1 cellular context compared by ENCODE assay signal in genomic region chr9:88270398-88270797, GRCh38.
TF ChIP-seq lines count a peak whose summit lies in the region.

No MANE protein-coding gene starts in this region.

TF ChIP-seq in K562, 482 proteins besides CTCF, POLR2A, EP300 and RAD21 (continued from another document and continues in another):
- TF ChIP-seq RREB1 (CRISPR knock-in tag; IDR thresholded peaks at IDR 0.05) (no peak), ZNF121 (CRISPR knock-in tag; conservative IDR thresholded peaks at IDR 0.05) (no peak), ERF (CRISPR knock-in tag; IDR thresholded peaks at IDR 0.05) (no peak), SAP30 (IDR thresholded peaks at IDR 0.05; ENCODE audit: borderline replicate concordance, insufficient read depth, low read depth, low read length, poor library complexity, severe bottlenecking) (no peak), TFE3 (CRISPR knock-in tag; IDR thresholded peaks at IDR 0.05) (peak; percentile 66), MITF (IDR thresholded peaks at IDR 0.05) (no peak), SREBF1 (IDR thresholded peaks at IDR 0.05; ENCODE audit: borderline replicate concordance, low read depth, low read length) (no peak), RAD51 (IDR thresholded peaks at IDR 0.05; ENCODE audit: borderline replicate concordance, low read depth) (peak; percentile 59), BMI1 (IDR thresholded peaks at IDR 0.05; ENCODE audit: low read length) (no peak), ZBTB40 (IDR thresholded peaks at IDR 0.05) (no peak), ZBTB40 (CRISPR knock-in tag; IDR thresholded peaks at IDR 0.05) (no peak), NCOA4 (IDR thresholded peaks at IDR 0.05; ENCODE audit: partially characterized antibody) (no peak), ZBTB2 (IDR thresholded peaks at IDR 0.05) (no peak), ZNF280B (CRISPR knock-in tag; IDR thresholded peaks at IDR 0.05) (no peak), MEF2A (IDR thresholded peaks at IDR 0.05; ENCODE audit: control insufficient read depth, low read depth, low read length) (no peak), CLOCK (CRISPR knock-in tag; IDR thresholded peaks at IDR 0.05; ENCODE audit: borderline replicate concordance) (no peak), KLF10 (CRISPR knock-in tag; IDR thresholded peaks at IDR 0.05) (no peak), VEZF1 (CRISPR knock-in tag; IDR thresholded peaks at IDR 0.05) (no peak), PHB (CRISPR knock-in tag; IDR thresholded peaks at IDR 0.05) (no peak), ZC3H8 (IDR thresholded peaks at IDR 0.05) (no peak)
